ENCODE assay signal across 22 cellular contexts in the genomic region with DNA sequence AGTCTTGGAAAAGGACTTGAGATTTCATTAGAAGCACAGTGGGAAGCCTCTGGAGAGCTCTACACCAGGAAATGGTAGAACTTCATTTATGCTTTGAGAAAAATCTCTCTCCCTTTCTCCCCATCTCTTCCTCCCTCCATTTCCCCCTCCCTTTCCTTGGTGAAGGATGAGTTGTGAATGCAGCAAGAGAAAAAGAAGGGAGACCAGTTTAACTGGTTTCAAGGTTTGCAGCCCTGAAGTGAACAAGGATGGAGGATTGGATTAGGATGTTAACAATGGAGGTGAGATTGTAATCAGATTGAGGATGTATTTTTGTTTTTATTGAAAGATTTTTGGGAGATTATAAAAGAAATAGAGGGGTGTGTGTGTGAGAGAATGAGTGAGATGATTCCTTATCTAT.
"Had no signal": no experiment of that assay in that cellular context is flagged by ENCODE, and none has a peak within 500 bp of the region (broad histone marks: within the 10 kb centered on the region; RNA-seq: fewer than 3 reads in every experiment).

No MANE protein-coding gene starts in this region.

- H3K4me1 Mint-ChIP-seq: immature natural killer cell, naive B cell had no signal

- ATAC-seq: activated CD4-positive, CD25-positive, alpha-beta regulatory T cell treated with anti-CD3 and anti-CD28 coated beads, Interleukin-2, amount 50 U/mL, for 24 hours; activated T-cell treated with anti-CD3 and anti-CD28 coated beads, Interleukin-2, amount 50 U/mL, for 4 hours; gastrocnemius medialis; heart left ventricle; mucosa of descending colon; stimulated activated naive CD8-positive, alpha-beta T cell treated with anti-CD3 and anti-CD28 coated beads, Interleukin-15, Interleukin-2, amounts not matched to agents 100 U/mL and 50 U/mL, for 24 hours had no signal

- H3K4me3 ChIP-seq: colonic mucosa, gastrocnemius medialis, mucosa of descending colon, right atrium auricular region, tibial nerve had no signal

- H3K27me3 Mint-ChIP-seq: progenitor cell of endocrine pancreas had no signal

- H3K27me3 ChIP-seq: colonic mucosa, gastrocnemius medialis, heart left ventricle, right atrium auricular region, tibial nerve had no signal

- DNase-seq: activated CD4-positive, alpha-beta T cell treated with anti-CD3 and anti-CD28 coated beads, Interleukin-2, amount 10 ng/mL, durations not matched to agents 7 days and 5 days; activated CD8-positive, alpha-beta memory T cell treated with anti-CD3 and anti-CD28 coated beads, Interleukin-2, amount 50 U/mL, for 4 hours; activated naive CD4-positive, alpha-beta T cell treated with anti-CD3 and anti-CD28 coated beads for 36 hours; activated T-cell treated with anti-CD3 and anti-CD28 coated beads, Interleukin-2, amount 50 U/mL, for 4 hours; central memory CD4-positive, alpha-beta T cell; colonic mucosa; endodermal cell; gastrocnemius medialis; heart left ventricle; immature natural killer cell; mucosa of descending colon; naive B cell; stimulated activated CD4-positive, alpha-beta T cell treated with anti-CD3 and anti-CD28 coated beads, Interleukin-2, amount 100 ng/mL, for 24 hours; stimulated activated naive CD8-positive, alpha-beta T cell treated with anti-CD3 and anti-CD28 coated beads, Interleukin-15, Interleukin-2, amounts not matched to agents 100 U/mL and 50 U/mL, for 24 hours; T1000 had no signal

- H3K9me3 Mint-ChIP-seq: activated CD4-positive, alpha-beta T cell treated with anti-CD3 and anti-CD28 coated beads, Interleukin-2, amount 10 ng/mL, durations not matched to agents 7 days and 5 days; activated naive CD4-positive, alpha-beta T cell treated with anti-CD3 and anti-CD28 coated beads for 36 hours; activated T-cell treated with anti-CD3 and anti-CD28 coated beads, Interleukin-2, amount 50 U/mL, for 4 hours; brain; endodermal cell; memory B cell had no signal

- H3K4me1 ChIP-seq: colonic mucosa had no signal

- H3K4me3 Mint-ChIP-seq: activated CD4-positive, alpha-beta T cell treated with anti-CD3 and anti-CD28 coated beads, Interleukin-2, amount 10 ng/mL, durations not matched to agents 7 days and 5 days; activated naive CD4-positive, alpha-beta T cell treated with anti-CD3 and anti-CD28 coated beads for 36 hours; activated T-cell treated with anti-CD3 and anti-CD28 coated beads, Interleukin-2, amount 50 U/mL, for 4 hours; brain; endodermal cell; immature natural killer cell; memory B cell; naive B cell; neural crest cell had no signal

- H3K27ac ChIP-seq: colonic mucosa had no signal

- H3K36me3 ChIP-seq: colonic mucosa, gastrocnemius medialis, heart left ventricle, right atrium auricular region, tibial nerve had no signal

- H3K9me3 ChIP-seq: colonic mucosa, gastrocnemius medialis, heart left ventricle, mucosa of descending colon, right atrium auricular region, tibial nerve had no signal

- H3K27ac Mint-ChIP-seq: activated CD4-positive, alpha-beta T cell treated with anti-CD3 and anti-CD28 coated beads, Interleukin-2, amount 10 ng/mL, durations not matched to agents 7 days and 5 days; activated naive CD4-positive, alpha-beta T cell treated with anti-CD3 and anti-CD28 coated beads for 36 hours; brain; endodermal cell; immature natural killer cell; memory B cell; naive B cell; progenitor cell of endocrine pancreas had no signal

- H3K36me3 Mint-ChIP-seq: immature natural killer cell, naive B cell had no signal
